Comparison of ENCODE assay signal across 13 cellular contexts in the genomic region with DNA sequence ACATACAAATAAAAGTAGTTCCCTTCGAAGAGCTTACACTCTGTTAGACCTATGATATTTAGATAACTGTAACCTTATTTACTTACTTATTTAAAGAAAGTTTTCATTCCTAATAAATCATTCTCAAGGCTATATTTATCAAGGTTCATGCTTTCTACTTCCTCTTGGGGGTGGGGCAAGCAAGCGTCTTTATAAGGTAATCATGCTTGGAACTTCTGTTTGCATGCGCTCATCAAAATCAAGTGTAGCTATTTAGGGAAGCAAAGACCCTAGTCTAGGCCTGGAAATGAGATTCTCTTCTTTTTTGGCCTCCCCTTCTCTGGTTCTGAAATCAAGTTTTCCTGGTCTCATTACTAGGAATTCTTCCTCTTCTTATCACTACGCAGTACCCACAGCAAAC. TPM values are rescaled to one million over a fixed set of nuclear protein-coding genes. Genes with fewer than 3 reads are reported as not detected.
DNase-seq lines count a peak whose midpoint lies in the region; ATAC-seq and TF ChIP-seq lines count a peak whose summit lies in the region.
"Had no signal": no experiment of that assay in that cellular context is flagged by ENCODE, and none has a peak within 500 bp of the region (broad histone marks: within the 10 kb centered on the region; RNA-seq: fewer than 3 reads in every experiment).

No MANE protein-coding gene starts in this region.

- no peaks in the 10 kb centered on the region for H3K9me2 ChIP-seq in MM.1S (replicated peaks; ENCODE audit: insufficient read depth, low read length)

- H3F3A ChIP-seq in neural progenitor cell (ENCODE audit: low read depth): no peaks in the 10 kb centered on the region
- H3F3A ChIP-seq in MM.1S (ENCODE audit: insufficient read depth, low read length): no peaks in the 10 kb centered on the region

- peak overlapping the region; percentile 50 for H3K4me3 ChIP-seq in neural progenitor cell
- peak overlapping the region; percentile 54 for H3K4me3 ChIP-seq in upper lobe of right lung
- no peak overlapping the region for H3K4me3 ChIP-seq in MM.1S (ENCODE audit: low read length)

- no peaks in the 10 kb centered on the region for H3K36me3 Mint-ChIP-seq in activated CD4-positive, alpha-beta T cell treated with anti-CD3 and anti-CD28 coated beads, Interleukin-2, amount 10 ng/mL, durations not matched to agents 24 days and 14 days (ENCODE audit: low read depth)
- H3K36me3 Mint-ChIP-seq in activated CD4-positive, alpha-beta T cell treated with anti-CD3 and anti-CD28 coated beads, Interleukin-2, amount 10 ng/mL, durations not matched to agents 7 days and 5 days (ENCODE audit: low read depth): no peaks in the 10 kb centered on the region
- H3K36me3 Mint-ChIP-seq in glutamatergic neuron (ENCODE audit: unreplicated experiment): no peaks in the 10 kb centered on the region
- H3K36me3 Mint-ChIP-seq in neural progenitor cell: no peaks in the 10 kb centered on the region

- H3K4me3 Mint-ChIP-seq in activated CD4-positive, alpha-beta T cell treated with anti-CD3 and anti-CD28 coated beads, Interleukin-2, amount 10 ng/mL, durations not matched to agents 24 days and 14 days: peak overlapping the region; percentile 69
- H3K4me3 Mint-ChIP-seq in activated CD4-positive, alpha-beta T cell treated with anti-CD3 and anti-CD28 coated beads, Interleukin-2, amount 10 ng/mL, durations not matched to agents 7 days and 5 days: no peak overlapping the region
- H3K4me3 Mint-ChIP-seq in glutamatergic neuron (ENCODE audit: unreplicated experiment) (peak overlapping the region; percentile 88), neural progenitor cell (peak overlapping the region; percentile 81)

- H3K27ac ChIP-seq in neural progenitor cell (no peak overlapping the region), upper lobe of right lung (peak overlapping the region; percentile 82), MM.1S (ENCODE audit: low read length) (no peak overlapping the region)

- H3K36me3 ChIP-seq in neural progenitor cell (no peaks in the 10 kb centered on the region), upper lobe of right lung (no peaks in the 10 kb centered on the region), MM.1S (replicated peaks; ENCODE audit: insufficient read depth, low read length) (no peaks in the 10 kb centered on the region)

- H3K4me1 Mint-ChIP-seq in activated CD4-positive, alpha-beta T cell treated with anti-CD3 and anti-CD28 coated beads, Interleukin-2, amount 10 ng/mL, durations not matched to agents 24 days and 14 days: peaks cover 7% of the 10 kb centered on the region
- peaks cover 9% of the 10 kb centered on the region for H3K4me1 Mint-ChIP-seq in activated CD4-positive, alpha-beta T cell treated with anti-CD3 and anti-CD28 coated beads, Interleukin-2, amount 10 ng/mL, durations not matched to agents 7 days and 5 days
- H3K4me1 Mint-ChIP-seq in glutamatergic neuron (ENCODE audit: low read depth, unreplicated experiment) (peaks cover 7% of the 10 kb centered on the region), neural progenitor cell (peaks cover 13% of the 10 kb centered on the region)

- CTCF ChIA-PET in activated CD4-positive, alpha-beta T cell treated with anti-CD3 and anti-CD28 coated beads, Interleukin-2, amount 10 ng/mL, durations not matched to agents 7 days and 5 days (lab: Charles Lee): interaction anchor here (0.8 to 1.8 kb wide), 4 partner anchors 13 to 365 kb away, joined by 4 to 7 read pairs (median 4); no protein-coding TSS in a partner anchor

- intact Hi-C loops in activated CD4-positive, alpha-beta T cell treated with anti-CD3 and anti-CD28 coated beads, Interleukin-2, amount 10 ng/mL, durations not matched to agents 24 days and 14 days (cut with micrococcal nuclease): loop anchor here (2.0 to 5.0 kb wide), 3 partner anchors 48 to 378 kb away; a partner anchor contains a TSS
- intact Hi-C loops in upper lobe of right lung (cut with DNase I): no loop called here

- no peak overlapping the region for H2AFZ ChIP-seq in neural progenitor cell (replicated peaks)
- no peak overlapping the region; the same call in 1 of the 2 replicates for H2AFZ ChIP-seq in MM.1S (ENCODE audit: low read length)

- H4K20me1 ChIP-seq in neural progenitor cell (ENCODE audit: low read depth): no peaks in the 10 kb centered on the region
- no peaks in the 10 kb centered on the region for H4K20me1 ChIP-seq in MM.1S (ENCODE audit: insufficient read depth, low read length)

- no peak for ATAC-seq in upper lobe of right lung
- no peak for ATAC-seq in GM21825 (IDR thresholded peaks at IDR 0.05; ENCODE audit: unreplicated experiment)

- peaks cover 4% of the 10 kb centered on the region for H3K4me1 ChIP-seq in neural progenitor cell
- H3K4me1 ChIP-seq in upper lobe of right lung: no peaks in the 10 kb centered on the region
- peaks cover 7% of the 10 kb centered on the region for H3K4me1 ChIP-seq in MM.1S (ENCODE audit: low read length)

- H3K27me3 ChIP-seq in neural progenitor cell: peaks cover 33% of the 10 kb centered on the region
- no peaks in the 10 kb centered on the region for H3K27me3 ChIP-seq in upper lobe of right lung
- peaks cover 16% of the 10 kb centered on the region; the same call in 1 of the 2 replicates for H3K27me3 ChIP-seq in MM.1S (replicated peaks; ENCODE audit: insufficient read depth, low read length)

- POLR2A ChIA-PET in activated CD4-positive, alpha-beta T cell treated with anti-CD3 and anti-CD28 coated beads, Interleukin-2, amount 10 ng/mL, durations not matched to agents 7 days and 5 days (lab: Charles Lee): no interaction called here

- TF ChIP-seq CTCF in glutamatergic neuron (IDR thresholded peaks at IDR 0.05; ENCODE audit: partially characterized antibody, unreplicated experiment) (no peak), neural progenitor cell (IDR thresholded peaks at IDR 0.05) (no peak), upper lobe of right lung (IDR thresholded peaks at IDR 0.05) (no peak), MM.1S (IDR thresholded peaks at IDR 0.05; ENCODE audit: low read length) (no peak)

- no peak overlapping the region for H3K9ac ChIP-seq in neural progenitor cell
- no peak overlapping the region for H3K9ac ChIP-seq in MM.1S (ENCODE audit: low read length)

- H3K9me3 ChIP-seq in neural progenitor cell (ENCODE audit: low read depth): no peaks in the 10 kb centered on the region
- no peaks in the 10 kb centered on the region for H3K9me3 ChIP-seq in upper lobe of right lung
- no peaks in the 10 kb centered on the region for H3K9me3 ChIP-seq in MM.1S (replicated peaks; ENCODE audit: insufficient read depth, low read length)

- H3K27ac Mint-ChIP-seq in activated CD4-positive, alpha-beta T cell treated with anti-CD3 and anti-CD28 coated beads, Interleukin-2, amount 10 ng/mL, durations not matched to agents 24 days and 14 days: no peak overlapping the region
- H3K27ac Mint-ChIP-seq in activated CD4-positive, alpha-beta T cell treated with anti-CD3 and anti-CD28 coated beads, Interleukin-2, amount 10 ng/mL, durations not matched to agents 7 days and 5 days: no peak overlapping the region
- no peak overlapping the region for H3K27ac Mint-ChIP-seq in glutamatergic neuron (ENCODE audit: unreplicated experiment)
- no peak overlapping the region for H3K27ac Mint-ChIP-seq in neural progenitor cell

- H3K4me2 ChIP-seq in neural progenitor cell: peak overlapping the region; percentile 80
- no peak overlapping the region for H3K4me2 ChIP-seq in MM.1S (ENCODE audit: low read depth, low read length)

- H3K79me2 ChIP-seq in neural progenitor cell (ENCODE audit: low read depth): no peaks in the 10 kb centered on the region
- no peaks in the 10 kb centered on the region for H3K79me2 ChIP-seq in MM.1S (ENCODE audit: low read length)

- H3K9me3 Mint-ChIP-seq in activated CD4-positive, alpha-beta T cell treated with anti-CD3 and anti-CD28 coated beads, Interleukin-2, amount 10 ng/mL, durations not matched to agents 24 days and 14 days: no peaks in the 10 kb centered on the region
- H3K9me3 Mint-ChIP-seq in activated CD4-positive, alpha-beta T cell treated with anti-CD3 and anti-CD28 coated beads, Interleukin-2, amount 10 ng/mL, durations not matched to agents 7 days and 5 days: no peaks in the 10 kb centered on the region
- H3K9me3 Mint-ChIP-seq in glutamatergic neuron (ENCODE audit: unreplicated experiment) (no peaks in the 10 kb centered on the region), neural progenitor cell (no peaks in the 10 kb centered on the region)

- H3K27me3 Mint-ChIP-seq in activated CD4-positive, alpha-beta T cell treated with anti-CD3 and anti-CD28 coated beads, Interleukin-2, amount 10 ng/mL, durations not matched to agents 24 days and 14 days: peaks cover 53% of the 10 kb centered on the region
- peaks cover 45% of the 10 kb centered on the region for H3K27me3 Mint-ChIP-seq in activated CD4-positive, alpha-beta T cell treated with anti-CD3 and anti-CD28 coated beads, Interleukin-2, amount 10 ng/mL, durations not matched to agents 7 days and 5 days
- H3K27me3 Mint-ChIP-seq in glutamatergic neuron (ENCODE audit: unreplicated experiment) (no peaks in the 10 kb centered on the region), neural progenitor cell (ENCODE audit: insufficient read depth, low read depth) (peaks cover 2% of the 10 kb centered on the region)

- DNase-seq in activated CD4-positive, alpha-beta T cell treated with anti-CD3 and anti-CD28 coated beads, Interleukin-2, amount 10 ng/mL, durations not matched to agents 24 days and 14 days: no peak
- no peak for DNase-seq in activated CD4-positive, alpha-beta T cell treated with anti-CD3 and anti-CD28 coated beads, Interleukin-2, amount 10 ng/mL, durations not matched to agents 7 days and 5 days
- DNase-seq in glutamatergic neuron (no peak), neural progenitor cell (ENCODE audit: low spot score) (no peak), upper lobe of right lung (no peak), MM.1S (no peak), retina (no peak)
- DNase-seq: ACHN; activated CD4-positive, CD25-positive, alpha-beta regulatory T cell treated with anti-CD3 and anti-CD28 coated beads, Interleukin-2, amount 50 U/mL, for 72 hours; activated effector memory CD4-positive, alpha-beta T cell treated with Interleukin-2 at 50 U/mL for 16 hours; KBM-7 had no signal

RNA-seq across cellular contexts. Expression of a gene that starts 0.8 kb away (rescaled TPM):
- total RNA-seq in activated CD4-positive, alpha-beta T cell treated with anti-CD3 and anti-CD28 coated beads, Interleukin-2, amount 10 ng/mL, durations not matched to agents 24 days and 14 days: not detected in 2 replicates
- under 1 TPM; 0.17 to 0.21 TPM for total RNA-seq in activated CD4-positive, alpha-beta T cell treated with anti-CD3 and anti-CD28 coated beads, Interleukin-2, amount 10 ng/mL, durations not matched to agents 7 days and 5 days
- total RNA-seq in glutamatergic neuron (ENCODE audit: unreplicated experiment) (not detected), neural progenitor cell (ENCODE audit: low replicate concordance) (0.06 TPM in 1 of 2 replicates, not detected in the other), upper lobe of right lung (19.6 TPM)
- total RNA-seq: G401 had no signal

Comparison
In these comparisons a context has a peak if more than half of its experiments do, and no peak if none do; other contexts are left out.
1. RNA of a gene that starts 0.8 kb away (total RNA-seq): 19.6 TPM in upper lobe of right lung (single experiment); 0.17 to 0.21 TPM in activated CD4-positive, alpha-beta T cell treated with anti-CD3 and anti-CD28 coated beads, Interleukin-2, amount 10 ng/mL, durations not matched to agents 7 days and 5 days, not detected in glutamatergic neuron (single experiment), 0.06 TPM in neural progenitor cell and not detected in activated CD4-positive, alpha-beta T cell treated with anti-CD3 and anti-CD28 coated beads, Interleukin-2, amount 10 ng/mL, durations not matched to agents 24 days and 14 days; every median in the first group is over 10 times any median in the second.